ENCODE assay signal across 34 cellular contexts in genomic region chr5:2906302-2907090, GRCh38.
"Had no signal": no experiment of that assay in that cellular context is flagged by ENCODE, and none has a peak within 500 bp of the region (broad histone marks: within the 10 kb centered on the region; RNA-seq: fewer than 3 reads in every experiment).

No MANE protein-coding gene starts in this region.

- H3K27me3 Mint-ChIP-seq: activated naive CD4-positive, alpha-beta T cell treated with anti-CD3 and anti-CD28 coated beads, Interleukin-2, amount 50 U/mL, for 24 hours; activated naive CD8-positive, alpha-beta T cell treated with anti-CD3 and anti-CD28 coated beads, Interleukin-2, amount 50 U/mL, for 24 hours; stimulated activated memory B cell treated with anti-CD40 and anti-IgM and Interleukin-4, amounts not matched to agents 10 μg/mL and 1 μg/mL and 100 μg/mL, for 72 hours; stimulated activated naive CD8-positive, alpha-beta T cell treated with anti-CD3 and anti-CD28 coated beads, Interleukin-15, amount 100 ng/mL, for 72 hours had no signal

- H3K9ac ChIP-seq: neural progenitor cell had no signal

- H3K27ac ChIP-seq: gastrocnemius medialis, hepatocyte, lower lobe of right lung, neural progenitor cell, prostate gland, sigmoid colon, thyroid gland, upper lobe of right lung, VCaP had no signal

- FAIRE-seq: kidney, small intestine, TTC549 had no signal

- H3K36me3 ChIP-seq: gastrocnemius medialis, lower lobe of right lung, neural progenitor cell, prostate gland, sigmoid colon, thyroid gland, upper lobe of right lung had no signal

- H2AFZ ChIP-seq: hepatocyte, neural progenitor cell had no signal

- H3K9me3 Mint-ChIP-seq: neural progenitor cell had no signal

- H3K4me1 Mint-ChIP-seq: activated naive CD4-positive, alpha-beta T cell treated with anti-CD3 and anti-CD28 coated beads, Interleukin-2, amount 50 U/mL, for 24 hours; activated naive CD8-positive, alpha-beta T cell treated with anti-CD3 and anti-CD28 coated beads, Interleukin-2, amount 50 U/mL, for 24 hours; natural killer cell; neural progenitor cell; stimulated activated memory B cell treated with anti-CD40 and anti-IgM and Interleukin-4, amounts not matched to agents 10 μg/mL and 1 μg/mL and 100 μg/mL, for 72 hours; stimulated activated naive CD8-positive, alpha-beta T cell treated with anti-CD3 and anti-CD28 coated beads, Interleukin-15, amount 100 ng/mL, for 72 hours had no signal

- H3K27ac Mint-ChIP-seq: activated naive CD4-positive, alpha-beta T cell treated with anti-CD3 and anti-CD28 coated beads, Interleukin-2, amount 50 U/mL, for 24 hours; activated naive CD8-positive, alpha-beta T cell treated with anti-CD3 and anti-CD28 coated beads, Interleukin-2, amount 50 U/mL, for 24 hours; activated T-helper 1 cell treated with anti-CD3 and anti-CD28 coated beads, Interleukin-12 subunit alpha, Interleukin-12 subunit beta, Interleukin-2, Interleukin-4 antibody, amounts not matched to agents 30 ng/mL and 10 ng/mL and 1 ng/mL, durations not matched to agents 14 hours and 24 hours and 36 hours; natural killer cell; neural progenitor cell; stimulated activated memory B cell treated with anti-CD40 and anti-IgM and Interleukin-4, amounts not matched to agents 10 μg/mL and 1 μg/mL and 100 μg/mL, for 72 hours; stimulated activated naive CD8-positive, alpha-beta T cell treated with anti-CD3 and anti-CD28 coated beads, Interleukin-15, amount 100 ng/mL, for 72 hours had no signal

- DNase-seq: activated CD4-positive, alpha-beta T cell treated with anti-CD3 and anti-CD28 coated beads for 4 hours; activated CD4-positive, alpha-beta T cell treated with anti-CD3 and anti-CD28 coated beads, Interleukin-2, amount 50 U/mL, for 4 hours; activated CD8-positive, alpha-beta memory T cell treated with anti-CD3 and anti-CD28 coated beads, Interleukin-2, amount 50 U/mL, for 4 hours; activated gamma-delta T cell; activated naive CD8-positive, alpha-beta T cell treated with anti-CD3 and anti-CD28 coated beads, Interleukin-2, amount 50 U/mL, for 24 hours; activated T-cell treated with anti-CD3 and anti-CD28 coated beads, Interleukin-2, amount 50 U/mL, for 1 hour; amygdala; central memory CD4-positive, alpha-beta T cell; dermis blood vessel endothelial cell; effector CD8-positive, alpha-beta T cell; gastrocnemius medialis; glutamatergic neuron; kidney; lower lobe of right lung; mesenchymal stem cell; natural killer cell; retina; sigmoid colon; small intestine; stimulated activated CD4-positive, alpha-beta T cell treated with anti-CD3 and anti-CD28 coated beads, Interleukin-1b, Interleukin-23, amount 100 ng/mL, for 48 hours; stimulated activated CD4-positive, alpha-beta T cell treated with anti-CD3 and anti-CD28 coated beads, Interleukin-4, amount 100 ng/mL, for 4 hours; stimulated activated CD8-positive, alpha-beta memory T cell treated with anti-CD3 and anti-CD28 coated beads, Interleukin-4, amount 100 ng/mL, for 48 hours; stimulated activated naive CD8-positive, alpha-beta T cell treated with anti-CD3 and anti-CD28 coated beads, Interleukin-15, amount 100 ng/mL, for 72 hours; substantia nigra; thyroid gland; upper lobe of right lung had no signal

- H3K4me3 Mint-ChIP-seq: activated naive CD4-positive, alpha-beta T cell treated with anti-CD3 and anti-CD28 coated beads, Interleukin-2, amount 50 U/mL, for 24 hours; activated naive CD8-positive, alpha-beta T cell treated with anti-CD3 and anti-CD28 coated beads, Interleukin-2, amount 50 U/mL, for 24 hours; activated T-helper 1 cell treated with anti-CD3 and anti-CD28 coated beads, Interleukin-12 subunit alpha, Interleukin-12 subunit beta, Interleukin-2, Interleukin-4 antibody, amounts not matched to agents 30 ng/mL and 10 ng/mL and 1 ng/mL, durations not matched to agents 14 hours and 24 hours and 36 hours; natural killer cell; neural progenitor cell; stimulated activated memory B cell treated with anti-CD40 and anti-IgM and Interleukin-4, amounts not matched to agents 10 μg/mL and 1 μg/mL and 100 μg/mL, for 72 hours; stimulated activated naive CD8-positive, alpha-beta T cell treated with anti-CD3 and anti-CD28 coated beads, Interleukin-15, amount 100 ng/mL, for 72 hours had no signal

- ATAC-seq: activated naive CD8-positive, alpha-beta T cell treated with anti-CD3 and anti-CD28 coated beads, Interleukin-2, amount 50 U/mL, for 24 hours; gastrocnemius medialis; lower lobe of right lung; natural killer cell; stimulated activated memory B cell treated with anti-CD40 and anti-IgM and Interleukin-4, amounts not matched to agents 10 μg/mL and 1 μg/mL and 100 μg/mL, for 72 hours; stimulated activated naive CD8-positive, alpha-beta T cell treated with anti-CD3 and anti-CD28 coated beads, Interleukin-15, amount 100 ng/mL, for 72 hours; upper lobe of right lung had no signal

- H3K4me2 ChIP-seq: hepatocyte, neural progenitor cell had no signal

- H3K4me1 ChIP-seq: gastrocnemius medialis, lower lobe of right lung, neural progenitor cell, prostate gland, sigmoid colon, thyroid gland, upper lobe of right lung had no signal

- H3K9me3 ChIP-seq: gastrocnemius medialis, lower lobe of right lung, prostate gland, sigmoid colon, thyroid gland, upper lobe of right lung had no signal

- H3K79me2 ChIP-seq: hepatocyte had no signal

- H3K36me3 Mint-ChIP-seq: activated naive CD4-positive, alpha-beta T cell treated with anti-CD3 and anti-CD28 coated beads, Interleukin-2, amount 50 U/mL, for 24 hours; natural killer cell; neural progenitor cell; stimulated activated memory B cell treated with anti-CD40 and anti-IgM and Interleukin-4, amounts not matched to agents 10 μg/mL and 1 μg/mL and 100 μg/mL, for 72 hours had no signal

- H3K27me3 ChIP-seq: gastrocnemius medialis, hepatocyte, neural progenitor cell, sigmoid colon, thyroid gland, upper lobe of right lung had no signal

- H3K4me3 ChIP-seq: gastrocnemius medialis, hepatocyte, lower lobe of right lung, neural progenitor cell, prostate gland, sigmoid colon, thyroid gland, upper lobe of right lung had no signal
